27 cellular contexts compared by ENCODE assay signal in genomic region chr17:71187145-71187878, GRCh38.
DNase-seq lines count a peak whose midpoint lies in the region; ATAC-seq and TF ChIP-seq lines count a peak whose summit lies in the region.
"Had no signal": no experiment of that assay in that cellular context is flagged by ENCODE, and none has a peak within 500 bp of the region (broad histone marks: within the 10 kb centered on the region; RNA-seq: fewer than 3 reads in every experiment).

No MANE protein-coding gene starts in this region.

- peak overlapping the region; percentile 66 for H3K4me2 ChIP-seq in PC-3 (ENCODE audit: low read length)
- no peak overlapping the region for H3K4me2 ChIP-seq in smooth muscle cell
- H3K4me2 ChIP-seq: A549; BLaER1 treated with 17β-estradiol and CSF1 and Interleukin-3, amounts not matched to agents 10 nM and 100 nM; GM23338; KMS-11 had no signal

- peaks cover 4% of the 10 kb centered on the region for H3F3A ChIP-seq in PC-3 (ENCODE audit: low read length, unreplicated experiment)
- peaks cover 17% of the 10 kb centered on the region for H3F3A ChIP-seq in smooth muscle cell (ENCODE audit: low read depth)

- H3K36me3 ChIP-seq in HEK293 (ENCODE audit: control insufficient read depth in 2 of 2, insufficient read depth in 1 of 2, low read length in 2 of 2) = no peaks in the 10 kb centered on the region
- H3K36me3 ChIP-seq in PC-3 (ENCODE audit: low read depth, low read length) = no peaks in the 10 kb centered on the region
- H3K36me3 ChIP-seq in smooth muscle cell (ENCODE audit: low read depth) = no peaks in the 10 kb centered on the region
- H3K36me3 ChIP-seq: BLaER1 treated with 17β-estradiol and CSF1 and Interleukin-3, amounts not matched to agents 10 nM and 100 nM; HAP-1; Peyer's patch; SJSA1 had no signal

- H2AFZ ChIP-seq in PC-3 (ENCODE audit: low read length) = no peak overlapping the region
- no peak overlapping the region for H2AFZ ChIP-seq in smooth muscle cell (ENCODE audit: low read depth)
- H2AFZ ChIP-seq: GM23338 had no signal

- peaks cover 15% of the 10 kb centered on the region; the same call in 1 of the 2 replicates for H3K4me1 ChIP-seq in HEK293 (ENCODE audit: control insufficient read depth, insufficient read depth, low read length)
- H3K4me1 ChIP-seq in PC-3 (ENCODE audit: insufficient read depth, low read length) = peaks cover 32% of the 10 kb centered on the region
- H3K4me1 ChIP-seq in smooth muscle cell (ENCODE audit: low read depth) = no peaks in the 10 kb centered on the region
- H3K4me1 ChIP-seq: A549; BLaER1 treated with 17β-estradiol and CSF1 and Interleukin-3, amounts not matched to agents 10 nM and 100 nM; HAP-1; Peyer's patch had no signal

- no TSS peak for BruUV-seq in PC-3 (replicated peaks; lab: Mats Ljungman, UMichigan)

- H3K9ac ChIP-seq in PC-3 (ENCODE audit: low read length) = peak overlapping the region; percentile 60
- H3K9ac ChIP-seq in smooth muscle cell (ENCODE audit: low read depth) = no peak overlapping the region
- H3K9ac ChIP-seq: BLaER1 treated with 17β-estradiol and CSF1 and Interleukin-3, amounts not matched to agents 10 nM and 100 nM; KMS-11 had no signal

- H3K79me2 ChIP-seq in PC-3 (ENCODE audit: low read length) = no peaks in the 10 kb centered on the region
- no peaks in the 10 kb centered on the region for H3K79me2 ChIP-seq in smooth muscle cell (ENCODE audit: low read depth)

- H3K9me3 ChIP-seq in HEK293 (ENCODE audit: control insufficient read depth, insufficient read depth, low read depth, low read length) = no peaks in the 10 kb centered on the region
- no peaks in the 10 kb centered on the region for H3K9me3 ChIP-seq in PC-3 (ENCODE audit: low read length)
- H3K9me3 ChIP-seq in smooth muscle cell (replicated peaks; ENCODE audit: low read depth) = no peaks in the 10 kb centered on the region
- H3K9me3 ChIP-seq: A549; BLaER1 treated with 17β-estradiol and CSF1 and Interleukin-3, amounts not matched to agents 10 nM and 100 nM; HAP-1; Peyer's patch; SJSA1 had no signal

- POLR2A ChIA-PET in HEK293 (lab: Yijun Ruan, JAX) = no interaction called here
- POLR2A ChIA-PET in PC-3 (lab: Charles Lee; ENCODE audit: unreplicated experiment) = no interaction called here

- no peaks in the 10 kb centered on the region for H4K20me1 ChIP-seq in PC-3 (ENCODE audit: low read length)
- H4K20me1 ChIP-seq in smooth muscle cell (ENCODE audit: low read depth) = no peaks in the 10 kb centered on the region
- H4K20me1 ChIP-seq: BLaER1 treated with 17β-estradiol and CSF1 and Interleukin-3, amounts not matched to agents 10 nM and 100 nM had no signal

- H3K4me3 ChIP-seq in HEK293 (ENCODE audit: low read depth, low read length) = no peak overlapping the region
- no peak overlapping the region for H3K4me3 ChIP-seq in PC-3 (ENCODE audit: low read length)
- H3K4me3 ChIP-seq in epithelial cell of esophagus (ENCODE audit: low read length) = no peak overlapping the region
- H3K4me3 ChIP-seq in smooth muscle cell = no peak overlapping the region
- H3K4me3 ChIP-seq: A549; BLaER1 treated with 17β-estradiol and CSF1 and Interleukin-3, amounts not matched to agents 10 nM and 100 nM; GM23338; HAP-1; Peyer's patch; SJSA1 had no signal

- DNase-seq in PC-3 (peak; percentile 70), epithelial cell of esophagus (ENCODE audit: low read depth) (peak; percentile 67), smooth muscle cell (lab: John Stamatoyannopoulos, UW; ENCODE audit: unreplicated experiment) (no peak), caudate nucleus (lab: John Stamatoyannopoulos, UW) (no peak)
- DNase-seq in stimulated activated CD8-positive, alpha-beta memory T cell treated with anti-CD3 and anti-CD28 coated beads, Interleukin-4, amount 100 ng/mL, for 48 hours = no peak
- DNase-seq: AML-193; CD4-positive, alpha-beta T cell; COR-L47; DMS53; NCI-H1048; NCI-H1417 treated with DMSO at 0.1 percent for 48 hours; NCI-H1694 treated with DMSO at 0.1 percent for 48 hours; NCI-H2081; NCI-H2171; NCI-H226; NCI-H510A; NCI-H69; Peyer's patch; Right ventricle myocardium superior had no signal

- WGBS in smooth muscle cell (ENCODE audit: low lambda C conversion rate) = 97% methylated on average over 8 of the region's 8 CpGs

- intact Hi-C loops in PC-3 (cut with micrococcal nuclease) = loop anchor here (5.0 kb wide), 1 partner anchor 255 kb away; no protein-coding TSS in a partner anchor

- ATAC-seq in PC-3 (no peak), GM19455 (IDR thresholded peaks at IDR 0.05; ENCODE audit: unreplicated experiment) (no peak)
- ATAC-seq: A549, GM23338 had no signal

- no peak for TF ChIP-seq CTCF in HEK293 (tag by site-specific recombination; IDR thresholded peaks at IDR 0.05)
- no peak for TF ChIP-seq CTCF in PC-3 (conservative IDR thresholded peaks at IDR 0.05; ENCODE audit: low read depth, low read length)
- no peak for TF ChIP-seq CTCF in epithelial cell of esophagus (IDR thresholded peaks at IDR 0.05; ENCODE audit: insufficient read depth, low read depth, low read length, missing control alignments)
- TF ChIP-seq CTCF in smooth muscle cell (IDR thresholded peaks at IDR 0.05; ENCODE audit: borderline replicate concordance, insufficient read depth, poor library complexity, severe bottlenecking) = no peak

- no peaks in the 10 kb centered on the region for H3K9me2 ChIP-seq in PC-3 (replicated peaks; ENCODE audit: low read length)

- H3K27ac ChIP-seq in HEK293 (ENCODE audit: extremely low read depth, low read depth, low read length) (no peak overlapping the region), PC-3 (ENCODE audit: low read length) (peak overlapping the region; percentile 92), smooth muscle cell (ENCODE audit: low read depth) (peak overlapping the region; percentile 96), caudate nucleus (ENCODE audit: low read depth, low read length) (no peak overlapping the region)
- H3K27ac ChIP-seq: A549; BLaER1 treated with 17β-estradiol and CSF1 and Interleukin-3, amounts not matched to agents 10 nM and 100 nM; KMS-11; Peyer's patch had no signal

- H3K27me3 ChIP-seq in PC-3 (ENCODE audit: low read length) (no peaks in the 10 kb centered on the region), smooth muscle cell (ENCODE audit: low read depth) (no peaks in the 10 kb centered on the region)
- H3K27me3 ChIP-seq: BLaER1 treated with 17β-estradiol and CSF1 and Interleukin-3, amounts not matched to agents 10 nM and 100 nM; Peyer's patch; SJSA1 had no signal

- CTCF ChIA-PET in HEK293 (lab: Yijun Ruan, JAX) = interaction anchor here (0.6 to 0.8 kb wide), 2 partner anchors 13 to 38 kb away, joined by 3 read pairs; no protein-coding TSS in a partner anchor
- CTCF ChIA-PET in PC-3 (lab: Charles Lee) = no interaction called here

TF ChIP-seq in HEK293, 187 proteins besides CTCF, POLR2A, EP300 and RAD21:
- TF ChIP-seq IKZF3 (tag by site-specific recombination; IDR thresholded peaks at IDR 0.05) (no peak), ZNF10 (tag by site-specific recombination; IDR thresholded peaks at IDR 0.05) (peak; percentile 78), ZNF37A (tag by site-specific recombination; IDR thresholded peaks at IDR 0.05) (no peak)

Comparison
In these comparisons a context has a peak if more than half of its experiments do, and no peak if none do; other contexts are left out.
1. H3K27ac ChIP-seq: peak in PC-3 (single experiment) and smooth muscle cell (single experiment); none in HEK293 (single experiment) and caudate nucleus (single experiment).
2. DNase-seq: peak in PC-3 (single experiment) and epithelial cell of esophagus (single experiment); none in smooth muscle cell (single experiment), caudate nucleus (0 of 61) and stimulated activated CD8-positive, alpha-beta memory T cell treated with anti-CD3 and anti-CD28 coated beads, Interleukin-4, amount 100 ng/mL, for 48 hours (single experiment).